Comparison of ENCODE assay signal across 16 cellular contexts in the genomic region with DNA sequence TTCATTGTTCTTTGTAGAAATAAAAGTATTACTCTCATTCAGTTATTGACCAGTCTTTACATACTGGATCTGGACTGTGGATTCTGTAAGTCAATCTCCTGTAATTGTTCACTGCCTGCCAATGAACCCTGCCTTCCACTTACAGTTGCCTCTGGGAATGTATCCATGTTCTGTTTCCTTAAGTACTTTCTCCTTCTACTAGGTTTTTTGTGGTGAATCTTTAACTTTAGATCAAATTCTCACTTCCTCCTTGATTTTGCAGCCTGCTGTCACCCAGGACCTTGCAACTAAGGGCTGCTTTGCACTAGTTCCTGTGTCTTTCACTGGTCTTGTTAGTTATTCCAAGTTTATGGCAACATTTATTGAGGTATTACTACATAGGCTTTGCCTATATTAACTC. TPM values are rescaled to one million over a fixed set of nuclear protein-coding genes. Genes with fewer than 3 reads are reported as not detected.
A peak's percentile ranks its signal among the peaks of the same experiment; 100 is the strongest.
DNase-seq lines count a peak whose midpoint lies in the region; ATAC-seq and TF ChIP-seq lines count a peak whose summit lies in the region.
"Had no signal": no experiment of that assay in that cellular context is flagged by ENCODE, and none has a peak within 500 bp of the region (broad histone marks: within the 10 kb centered on the region; RNA-seq: fewer than 3 reads in every experiment).

No MANE protein-coding gene starts in this region.

- peaks cover 6% of the 10 kb centered on the region for H3K4me1 ChIP-seq in OCI-LY7 (ENCODE audit: insufficient read depth, low read length, poor library complexity, severe bottlenecking)
- H3K4me1 ChIP-seq in lower lobe of right lung = no peaks in the 10 kb centered on the region
- H3K4me1 ChIP-seq: gastroesophageal sphincter, left lung had no signal

- H2AFZ ChIP-seq in OCI-LY7 (ENCODE audit: low read length) = no peak overlapping the region

- ATAC-seq in GM18867 (IDR thresholded peaks at IDR 0.05; ENCODE audit: unreplicated experiment) (peak; percentile 81), GM21528 (IDR thresholded peaks at IDR 0.05; ENCODE audit: low FRiP score, unreplicated experiment) (peak; percentile 85), HG03108 (IDR thresholded peaks at IDR 0.05; ENCODE audit: unreplicated experiment) (peak; percentile 89), lower lobe of right lung (no peak)
- ATAC-seq: activated CD4-positive, CD25-positive, alpha-beta regulatory T cell treated with anti-CD3 and anti-CD28 coated beads, Interleukin-2, amount 50 U/mL, for 24 hours; gastroesophageal sphincter; left lung had no signal

- in situ Hi-C loops in G401 (cut with HindIII; ENCODE audit: low sequenced_read_pairs) = no loop called here

- no peak overlapping the region for H3K4me3 ChIP-seq in OCI-LY7 (ENCODE audit: low read depth, low read length, poor library complexity, severe bottlenecking)
- H3K4me3 ChIP-seq in lower lobe of right lung = no peak overlapping the region
- H3K4me3 ChIP-seq: coronary artery, gastroesophageal sphincter, left lung, ovary had no signal

- TF ChIP-seq CTCF in OCI-LY7 (conservative IDR thresholded peaks at IDR 0.05; ENCODE audit: low read length) (no peak), lower lobe of right lung (IDR thresholded peaks at IDR 0.05) (no peak)

- no peak overlapping the region for H3K4me2 ChIP-seq in OCI-LY7 (ENCODE audit: low read length)

- intact Hi-C loops in OCI-LY7 (cut with micrococcal nuclease; ENCODE audit: unreplicated experiment) = no loop called here
- intact Hi-C loops in lower lobe of right lung (cut with DNase I) = no loop called here

- no TSS peak for BruUV-seq in OCI-LY7 (replicated peaks; lab: Mats Ljungman, UMichigan)

- CTCF ChIA-PET in OCI-LY7 (lab: Charles Lee; ENCODE audit: unreplicated experiment) = no interaction called here

- H3K36me3 ChIP-seq in OCI-LY7 (ENCODE audit: insufficient read depth, low read length) (no peaks in the 10 kb centered on the region), lower lobe of right lung (no peaks in the 10 kb centered on the region)
- H3K36me3 ChIP-seq: gastroesophageal sphincter, left lung, ovary had no signal

- POLR2A ChIA-PET in OCI-LY7 (lab: Charles Lee) = interaction anchor here (1.5 kb wide), 1 partner anchor 28 kb away, joined by 3 read pairs; a partner anchor contains a TSS

- H3K9me2 ChIP-seq in OCI-LY7 (ENCODE audit: insufficient read depth, low read length) = no peaks in the 10 kb centered on the region

- no peaks in the 10 kb centered on the region for H3K27me3 ChIP-seq in lower lobe of right lung (ENCODE audit: low read depth)
- H3K27me3 ChIP-seq: gastroesophageal sphincter, left lung, ovary had no signal

- H4K20me1 ChIP-seq in OCI-LY7 (ENCODE audit: insufficient read depth, low read length) = no peaks in the 10 kb centered on the region

- DNase-seq in OCI-LY7 (ENCODE audit: low spot score) = peak; percentile 13
- no peak for DNase-seq in lower lobe of right lung
- no peak for DNase-seq in mesenteric fat pad (ENCODE audit: low spot score)
- no peak for DNase-seq in NCI-H82 (lab: John Stamatoyannopoulos, UW)
- no peak for DNase-seq in G401 (ENCODE audit: low spot score)
- DNase-seq: C1 segment of cervical spinal cord; left lung; NCI-H1436 treated with DMSO at 0.1 percent for 48 hours; ovary; stimulated activated CD4-positive, alpha-beta T cell treated with anti-CD3 and anti-CD28 coated beads, Interleukin-4, amount 100 ng/mL, for 4 hours had no signal

- H3K9me3 ChIP-seq in OCI-LY7 (ENCODE audit: low read length) = no peaks in the 10 kb centered on the region
- no peaks in the 10 kb centered on the region for H3K9me3 ChIP-seq in lower lobe of right lung
- H3K9me3 ChIP-seq: gastroesophageal sphincter, left lung, ovary had no signal

- H3K27ac ChIP-seq in OCI-LY7 (ENCODE audit: low read depth, low read length, poor library complexity, severe bottlenecking) (no peak overlapping the region), lower lobe of right lung (no peak overlapping the region)
- H3K27ac ChIP-seq: coronary artery, gastroesophageal sphincter, left lung, ovary had no signal

- H3K79me2 ChIP-seq in OCI-LY7 (ENCODE audit: insufficient read depth, low read depth, low read length) = no peaks in the 10 kb centered on the region

RNA-seq across cellular contexts. Expression of a gene that starts 28.2 kb away (rescaled TPM):
- 22.1 and 25.0 TPM in 2 replicates for total RNA-seq in OCI-LY7 (2014; rRNA removed; shearing (Covaris generic))
- total RNA-seq in OCI-LY7 (2022) (17.3 and 20.2 TPM in 2 replicates), lower lobe of right lung (18.0 TPM), mesenteric fat pad (21.6 TPM)
- total RNA-seq in G401 (2014; rRNA removed; shearing (Covaris generic)) = 14.9 and 19.9 TPM in 2 replicates

RNA-seq across cellular contexts. Expression of a gene that starts 28.4 kb away (rescaled TPM):
- 6.3 and 9.7 TPM in 2 replicates for total RNA-seq in OCI-LY7 (2014; rRNA removed; shearing (Covaris generic))
- total RNA-seq in OCI-LY7 (2022) (14.4 and 16.8 TPM in 2 replicates), lower lobe of right lung (5.0 TPM), mesenteric fat pad (2.5 TPM)
- total RNA-seq in G401 (2014; rRNA removed; shearing (Covaris generic)) = 3.0 and 9.7 TPM in 2 replicates

Comparison
In these comparisons a context has a peak if more than half of its experiments do, and no peak if none do; other contexts are left out.
1. ATAC-seq: peak in GM18867 (single experiment), GM21528 (single experiment) and HG03108 (single experiment); none in lower lobe of right lung (0 of 2).